Comparison of ENCODE assay signal across 10 cellular contexts in the genomic region with DNA sequence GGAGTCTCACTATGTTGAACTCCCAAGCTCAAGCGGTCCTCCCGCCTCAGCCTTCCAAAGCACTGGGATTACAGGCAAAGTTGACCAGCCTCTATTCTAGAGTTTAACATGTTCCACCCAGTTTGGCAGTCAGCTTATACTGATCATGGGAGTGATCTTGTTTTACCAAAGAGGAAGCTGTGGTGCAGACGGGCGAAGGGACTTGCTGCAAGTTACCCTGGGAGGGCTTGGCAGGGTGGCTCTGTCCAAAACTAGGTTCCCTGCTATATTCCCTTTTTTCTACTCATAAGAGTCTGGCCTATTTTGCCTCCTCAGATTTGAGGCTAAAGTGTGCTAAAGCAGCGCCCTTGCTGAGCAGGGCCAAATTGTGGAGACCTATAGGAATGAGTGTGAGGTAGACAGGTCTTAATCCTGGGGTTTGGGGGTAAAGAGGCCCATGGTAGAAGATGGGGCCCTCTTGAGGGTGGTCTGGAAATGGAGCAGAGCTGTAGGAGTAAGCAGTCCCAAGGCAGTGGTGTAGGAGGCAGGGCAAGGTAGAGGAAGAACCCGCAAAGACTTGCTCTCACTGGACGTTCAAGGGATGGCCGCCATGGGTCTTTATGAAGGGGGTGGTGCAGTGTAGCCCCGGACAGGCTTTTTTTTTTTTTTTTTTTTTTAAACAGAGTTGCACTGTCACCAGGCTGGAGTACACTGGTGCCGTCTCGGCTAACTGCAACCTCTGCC. TPM values are rescaled to one million over a fixed set of nuclear protein-coding genes. Genes with fewer than 3 reads are reported as not detected.
DNase-seq lines count a peak whose midpoint lies in the region; ATAC-seq and TF ChIP-seq lines count a peak whose summit lies in the region.
"Had no signal": no experiment of that assay in that cellular context is flagged by ENCODE, and none has a peak within 500 bp of the region (broad histone marks: within the 10 kb centered on the region; RNA-seq: fewer than 3 reads in every experiment).

No MANE protein-coding gene starts in this region.

- no peaks in the 10 kb centered on the region for H3K27me3 ChIP-seq in suprapubic skin

- H3K4me3 Mint-ChIP-seq in natural killer cell treated with Interleukin-12 subunit alpha and Interleukin-12 subunit beta and Interleukin-15 and Interleukin-18, amount 100 ng/mL, for 72 hours, result peak overlapping the region; percentile 94
- no peak overlapping the region for H3K4me3 Mint-ChIP-seq in natural killer cell
- H3K4me3 Mint-ChIP-seq in activated naive CD8-positive, alpha-beta T cell treated with anti-CD3 and anti-CD28 coated beads, Interleukin-2, amount 50 U/mL, for 24 hours, result peak overlapping the region; percentile 94

- H3K27ac ChIP-seq in suprapubic skin, result no peak overlapping the region

- H3K9me3 ChIP-seq in suprapubic skin, result no peaks in the 10 kb centered on the region

- no peak for ATAC-seq in natural killer cell treated with Interleukin-12 subunit alpha and Interleukin-12 subunit beta and Interleukin-15 and Interleukin-18, amount 100 ng/mL, for 72 hours
- no peak for ATAC-seq in natural killer cell
- no peak for ATAC-seq in activated naive CD8-positive, alpha-beta T cell treated with anti-CD3 and anti-CD28 coated beads, Interleukin-2, amount 50 U/mL, for 24 hours

- TF ChIP-seq POLR2A in suprapubic skin (IDR thresholded peaks at IDR 0.05), result no peak

- no peak for TF ChIP-seq CTCF in natural killer cell (IDR thresholded peaks at IDR 0.05)
- no peak for TF ChIP-seq CTCF in suprapubic skin (IDR thresholded peaks at IDR 0.05)
- no peak for TF ChIP-seq CTCF in GM20000 (IDR thresholded peaks at IDR 0.05; ENCODE audit: extremely low read depth, missing control alignments)

- H3K27ac Mint-ChIP-seq in natural killer cell treated with Interleukin-12 subunit alpha and Interleukin-12 subunit beta and Interleukin-15 and Interleukin-18, amount 100 ng/mL, for 72 hours, result peak overlapping the region; percentile 73 to 93
- H3K27ac Mint-ChIP-seq in natural killer cell, result peak overlapping the region in 1 of 2 donors; percentile 51
- peak overlapping the region; percentile 98 for H3K27ac Mint-ChIP-seq in activated naive CD8-positive, alpha-beta T cell treated with anti-CD3 and anti-CD28 coated beads, Interleukin-2, amount 50 U/mL, for 24 hours

- peaks cover 58% of the 10 kb centered on the region for H3K36me3 ChIP-seq in suprapubic skin

- 77% methylated on average over 11 of the region's 11 CpGs for WGBS in suprapubic skin

- peak; percentile 55 for DNase-seq in natural killer cell treated with Interleukin-12 subunit alpha and Interleukin-12 subunit beta and Interleukin-15 and Interleukin-18, amount 100 ng/mL, for 72 hours (ENCODE audit: low spot score)
- DNase-seq in natural killer cell, result no peak
- no peak for DNase-seq in activated naive CD8-positive, alpha-beta T cell treated with anti-CD3 and anti-CD28 coated beads, Interleukin-2, amount 50 U/mL, for 24 hours
- no peak for DNase-seq in suprapubic skin (ENCODE audit: low spot score in 2 of 2)
- no peak for DNase-seq in T1000 (lab: John Stamatoyannopoulos, UW)
- DNase-seq in GM20000 (ENCODE audit: low spot score), result no peak
- DNase-seq: caudate nucleus, RPMI8226 had no signal

- intact Hi-C loops in natural killer cell (cut with micrococcal nuclease), result no loop called here

- peaks cover 65% of the 10 kb centered on the region for H3K4me1 ChIP-seq in suprapubic skin

- H3K4me1 Mint-ChIP-seq in natural killer cell treated with Interleukin-12 subunit alpha and Interleukin-12 subunit beta and Interleukin-15 and Interleukin-18, amount 100 ng/mL, for 72 hours (ENCODE audit: low read depth in 2 of 2), result peaks cover 46 to 64% of the 10 kb centered on the region in 2 donors
- peaks cover 41 to 66% of the 10 kb centered on the region in 2 donors for H3K4me1 Mint-ChIP-seq in natural killer cell
- peaks cover 82% of the 10 kb centered on the region for H3K4me1 Mint-ChIP-seq in activated naive CD8-positive, alpha-beta T cell treated with anti-CD3 and anti-CD28 coated beads, Interleukin-2, amount 50 U/mL, for 24 hours

- H3K36me3 Mint-ChIP-seq in natural killer cell treated with Interleukin-12 subunit alpha and Interleukin-12 subunit beta and Interleukin-15 and Interleukin-18, amount 100 ng/mL, for 72 hours, result peaks cover 29% of the 10 kb centered on the region
- no peaks in the 10 kb centered on the region for H3K36me3 Mint-ChIP-seq in natural killer cell
- H3K36me3 Mint-ChIP-seq in activated naive CD8-positive, alpha-beta T cell treated with anti-CD3 and anti-CD28 coated beads, Interleukin-2, amount 50 U/mL, for 24 hours (ENCODE audit: low read depth), result peaks cover 66% of the 10 kb centered on the region

- H3K4me3 ChIP-seq in suprapubic skin, result no peak overlapping the region

- H3K9me3 Mint-ChIP-seq in natural killer cell treated with Interleukin-12 subunit alpha and Interleukin-12 subunit beta and Interleukin-15 and Interleukin-18, amount 100 ng/mL, for 72 hours, result no peaks in the 10 kb centered on the region
- H3K9me3 Mint-ChIP-seq in natural killer cell, result no peaks in the 10 kb centered on the region
- H3K9me3 Mint-ChIP-seq in activated naive CD8-positive, alpha-beta T cell treated with anti-CD3 and anti-CD28 coated beads, Interleukin-2, amount 50 U/mL, for 24 hours, result no peaks in the 10 kb centered on the region

- no peaks in the 10 kb centered on the region for H3K27me3 Mint-ChIP-seq in natural killer cell treated with Interleukin-12 subunit alpha and Interleukin-12 subunit beta and Interleukin-15 and Interleukin-18, amount 100 ng/mL, for 72 hours
- H3K27me3 Mint-ChIP-seq in natural killer cell (ENCODE audit: low read depth in 2 of 2), result no peaks in the 10 kb centered on the region
- no peaks in the 10 kb centered on the region for H3K27me3 Mint-ChIP-seq in activated naive CD8-positive, alpha-beta T cell treated with anti-CD3 and anti-CD28 coated beads, Interleukin-2, amount 50 U/mL, for 24 hours

- TF ChIP-seq EP300 in suprapubic skin (IDR thresholded peaks at IDR 0.05), result no peak

RNA-seq across cellular contexts. Expression of a gene that starts 3.3 kb away (rescaled TPM):
- 1,000 to 10,000 TPM; 1,532 to 1,595 TPM for total RNA-seq in natural killer cell treated with Interleukin-12 subunit alpha and Interleukin-12 subunit beta and Interleukin-15 and Interleukin-18, amount 100 ng/mL, for 72 hours
- 1,000 to 10,000 TPM; 1,358 to 1,814 (median 1,709) TPM for total RNA-seq in natural killer cell
- total RNA-seq in suprapubic skin, result 1,000 to 10,000 TPM; 1,057 to 2,332 (median 1,706) TPM

RNA-seq across cellular contexts. Expression of a gene that starts 13.7 kb away (rescaled TPM):
- 1 to 10 TPM in 1 of 2 donors, under 1 TPM in 1; 0.93 to 1.8 TPM for total RNA-seq in natural killer cell treated with Interleukin-12 subunit alpha and Interleukin-12 subunit beta and Interleukin-15 and Interleukin-18, amount 100 ng/mL, for 72 hours
- total RNA-seq in natural killer cell, result 10 to 100 TPM in 1 of 3 donors, 1 to 10 TPM in 2; 5.6 to 35.5 (median 6.0) TPM
- total RNA-seq in suprapubic skin, result 1 to 10 TPM in 1 of 4 donors, not detected in 3; 3.0 TPM

RNA-seq across cellular contexts. Expression of a gene that starts 18.5 kb away (rescaled TPM):
- total RNA-seq in natural killer cell treated with Interleukin-12 subunit alpha and Interleukin-12 subunit beta and Interleukin-15 and Interleukin-18, amount 100 ng/mL, for 72 hours, result not detected
- total RNA-seq in natural killer cell (not detected), suprapubic skin (not detected)
- total RNA-seq: HT-29, lower leg skin had no signal

RNA-seq across cellular contexts. Expression of a gene that starts 18.9 kb away (rescaled TPM):
- not detected for total RNA-seq in natural killer cell treated with Interleukin-12 subunit alpha and Interleukin-12 subunit beta and Interleukin-15 and Interleukin-18, amount 100 ng/mL, for 72 hours
- total RNA-seq in natural killer cell, result not detected
- not detected for total RNA-seq in suprapubic skin
- total RNA-seq: HT-29, lower leg skin had no signal

RNA-seq across cellular contexts. Expression of a gene that starts 19.6 kb away (rescaled TPM):
- total RNA-seq in natural killer cell treated with Interleukin-12 subunit alpha and Interleukin-12 subunit beta and Interleukin-15 and Interleukin-18, amount 100 ng/mL, for 72 hours, result 100 to 1,000 TPM; 321 to 444 TPM
- total RNA-seq in natural killer cell (1,000 to 10,000 TPM; 1,177 to 1,409 (median 1,354) TPM), suprapubic skin (100 to 1,000 TPM in 1 of 4 donors, 10 to 100 TPM in 3; 61.0 to 173 (median 72.1) TPM)
